Comparison of ENCODE assay signal across 8 cellular contexts in the genomic region with DNA sequence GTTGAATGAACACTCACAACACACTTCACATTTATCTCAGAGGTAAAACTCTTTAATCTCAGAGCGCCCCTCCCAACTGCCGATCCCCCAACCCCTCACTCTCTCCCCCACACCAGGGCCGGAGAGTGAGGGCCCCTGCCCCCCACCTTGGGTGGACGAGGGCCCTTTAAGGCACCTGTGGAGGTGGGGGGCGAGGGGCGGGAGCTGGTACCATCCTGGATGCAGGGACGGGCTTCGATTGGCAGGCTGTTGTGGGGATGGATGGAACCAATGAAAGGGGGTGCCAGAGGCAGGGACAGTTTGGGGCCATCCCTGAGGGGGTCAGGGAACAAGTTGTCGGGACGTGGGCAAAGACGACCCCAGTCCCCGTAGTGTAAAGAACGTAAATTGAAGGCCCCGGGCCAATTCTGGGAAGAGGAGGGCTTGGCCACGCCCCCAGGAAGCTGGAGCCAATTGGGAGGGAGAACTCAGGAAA. TPM values are rescaled to one million over a fixed set of nuclear protein-coding genes. Genes with fewer than 3 reads are reported as not detected.
DNase-seq lines count a peak whose midpoint lies in the region; ATAC-seq, FAIRE-seq and TF ChIP-seq lines count a peak whose summit lies in the region.

No MANE protein-coding gene starts in this region.

- FAIRE-seq in RCC 7860 (lab: Jason Lieb, UNC): no peak

- peak; percentile 5 for ATAC-seq in CD4-positive, alpha-beta T cell (ENCODE audit: poor library complexity)
- ATAC-seq in GM21737 (IDR thresholded peaks at IDR 0.05; ENCODE audit: unreplicated experiment) (peak; percentile 12), Panc1 (peak; percentile 22), Right ventricle myocardium superior (ENCODE audit: poor library complexity) (peak; percentile 15)

- no peak for TF ChIP-seq CTCF in CD4-positive, alpha-beta T cell (IDR thresholded peaks at IDR 0.05)
- TF ChIP-seq CTCF in Panc1 (IDR thresholded peaks at IDR 0.05) (no peak), spleen (IDR thresholded peaks at IDR 0.05 in 8 of 11, conservative IDR thresholded peaks at IDR 0.05 in 3 of 11) (no peak)

- peaks cover 18% of the 10 kb centered on the region for H3K4me1 ChIP-seq in Panc1 (ENCODE audit: control insufficient read depth, insufficient read depth, low read length)
- peaks cover 40 to 90% (median 62%) of the 10 kb centered on the region in 6 donors for H3K4me1 ChIP-seq in spleen

- WGBS in spleen, 5 donors: 3 to 4% (median 3%) methylated on average over 15 of the region's 15 CpGs

- no peak for DNase-seq in CD4-positive, alpha-beta T cell
- DNase-seq in Panc1 (ENCODE audit: low read depth, low spot score) (no peak), Right ventricle myocardium superior (no peak), spleen (no peak), RCC 7860 (ENCODE audit: low spot score) (no peak), GM03348 (ENCODE audit: low spot score) (no peak), ACHN (no peak)

- intact Hi-C loops in CD4-positive, alpha-beta T cell (cut with DNase I, micrococcal nuclease): loop anchor here in 1 of 2 experiments (2.0 kb wide), 2 partner anchors 18 to 52 kb away; a partner anchor contains a TSS
- intact Hi-C loops in Panc1 (cut with micrococcal nuclease; ENCODE audit: unreplicated experiment) (no loop called here), Right ventricle myocardium superior (cut with DNase I) (loop anchor here (10.0 kb wide), 1 partner anchor 194 kb away; a partner anchor contains a TSS), spleen (cut with DNase I; ENCODE audit: low total_unique reads) (no loop called here)

- H3K4me1 Mint-ChIP-seq in CD4-positive, alpha-beta T cell (ENCODE audit: low read depth): peaks cover 35% of the 10 kb centered on the region

- H3K9me3 Mint-ChIP-seq in CD4-positive, alpha-beta T cell: no peaks in the 10 kb centered on the region

- no peaks in the 10 kb centered on the region for H3K36me3 ChIP-seq in Panc1 (ENCODE audit: control insufficient read depth, insufficient read depth, low read length)
- peaks cover 0 to 46% (median 11%) of the 10 kb centered on the region in 6 donors for H3K36me3 ChIP-seq in spleen

- peak overlapping the region; percentile 34 to 55 for H3K4me3 ChIP-seq in Panc1 (ENCODE audit: low read depth in 2 of 2, low read length in 2 of 2)
- peak overlapping the region; percentile 6 to 93 (median 56) for H3K4me3 ChIP-seq in spleen

- no TSS peak for BruUV-seq in Panc1 (replicated peaks; lab: Mats Ljungman, UMichigan)

- H3K9me3 ChIP-seq in CD4-positive, alpha-beta T cell (ENCODE audit: control insufficient read depth, low read length): no peaks in the 10 kb centered on the region
- H3K9me3 ChIP-seq in Panc1 (ENCODE audit: control insufficient read depth, insufficient read depth, low read depth, low read length) (no peaks in the 10 kb centered on the region), spleen (no peaks in the 10 kb centered on the region)

- in situ Hi-C loops in Panc1 (cut with HindIII; ENCODE audit: low pct_unique_long_range_greater_than_20kb, low sequenced_read_pairs): no loop called here
- in situ Hi-C loops in ACHN (cut with HindIII; ENCODE audit: low pct_ligation_motif_present, low pct_unique_long_range_greater_than_20kb, low sequenced_read_pairs): no loop called here

- no peaks in the 10 kb centered on the region for H3K27me3 ChIP-seq in CD4-positive, alpha-beta T cell (ENCODE audit: control insufficient read depth, insufficient read depth, low read length)
- H3K27me3 ChIP-seq in Panc1 (ENCODE audit: control insufficient read depth, insufficient read depth, low read length) (no peaks in the 10 kb centered on the region), spleen (replicated peaks in 1 of 7) (no peaks in the 10 kb centered on the region)

- H3K27me3 Mint-ChIP-seq in CD4-positive, alpha-beta T cell: no peaks in the 10 kb centered on the region

- H3K36me3 Mint-ChIP-seq in CD4-positive, alpha-beta T cell (ENCODE audit: low read depth): peaks cover 30% of the 10 kb centered on the region

- H3K27ac ChIP-seq in CD4-positive, alpha-beta T cell (ENCODE audit: low read depth, low read length): peak overlapping the region; percentile 68
- H3K27ac ChIP-seq in Panc1 (ENCODE audit: low read length) (peak overlapping the region; percentile 68), spleen (peak overlapping the region; percentile 86 to 98 (median 95))

- CTCF ChIA-PET in CD4-positive, alpha-beta T cell (lab: Charles Lee): interaction anchor here (1.0 kb wide), 2 partner anchors 19 to 152 kb away, joined by 4 read pairs; a partner anchor contains a TSS
- CTCF ChIA-PET in Panc1 (lab: Charles Lee): interaction anchor here (0.5 kb wide), 1 partner anchor 341 kb away, joined by 3 read pairs; a partner anchor contains a TSS

- POLR2A ChIA-PET in CD4-positive, alpha-beta T cell (lab: Charles Lee): interaction anchor here (0.6 to 5.2 kb wide), 17 partner anchors 8 to 875 kb away, joined by 3 to 75 read pairs (median 5); a partner anchor contains a TSS
- POLR2A ChIA-PET in Panc1 (lab: Charles Lee): interaction anchor here (0.6 to 0.9 kb wide), 2 partner anchors 56 to 61 kb away, joined by 3 to 5 read pairs; a partner anchor contains a TSS

- TF ChIP-seq POLR2A in spleen (IDR thresholded peaks at IDR 0.05): peak in 1 of 3 donors; percentile 24

- H3K4me3 Mint-ChIP-seq in CD4-positive, alpha-beta T cell: peak overlapping the region; percentile 95

- no peak overlapping the region for H3K27ac Mint-ChIP-seq in CD4-positive, alpha-beta T cell

RNA-seq across cellular contexts. Expression of a gene that starts 1.7 kb away (rescaled TPM):
- 10 to 100 TPM; 96.1 to 98.1 TPM for total RNA-seq in CD4-positive, alpha-beta T cell
- total RNA-seq in Panc1 (2021; ENCODE audit: unreplicated experiment) (76.7 TPM), Right ventricle myocardium superior (36.3 TPM), spleen (100 to 1,000 TPM in 5 of 7 donors, 10 to 100 TPM in 2; 80.9 to 203 (median 111) TPM)
- polyA plus RNA-seq in Panc1 (2012; ENCODE audit: insufficient read length): 59.6 TPM
- polyA plus RNA-seq in spleen: 100 to 1,000 TPM in 1 of 3 donors, 10 to 100 TPM in 2; 36.6 to 135 (median 66.2) TPM

RNA-seq across cellular contexts. Expression of a gene that starts 8.1 kb away (rescaled TPM):
- total RNA-seq in CD4-positive, alpha-beta T cell: 10 to 100 TPM; 15.1 to 15.8 TPM
- 92.8 TPM for total RNA-seq in Panc1 (2021; ENCODE audit: unreplicated experiment)
- 112 TPM for polyA plus RNA-seq in Panc1 (2012; ENCODE audit: insufficient read length)
- total RNA-seq in Right ventricle myocardium superior: 35.0 TPM
- 10 to 100 TPM in 6 of 7 donors, 1 to 10 TPM in 1; 8.7 to 27.8 (median 20.1) TPM for total RNA-seq in spleen
- polyA plus RNA-seq in spleen: 10 to 100 TPM; 11.6 to 24.8 (median 13.9) TPM

RNA-seq across cellular contexts. Expression of a gene that starts 8.5 kb away (rescaled TPM):
- total RNA-seq in CD4-positive, alpha-beta T cell: 10 to 100 TPM; 35.5 to 35.8 TPM
- total RNA-seq in Panc1 (2021; ENCODE audit: unreplicated experiment) (43.2 TPM), Right ventricle myocardium superior (46.0 TPM), spleen (10 to 100 TPM; 26.8 to 53.5 (median 38.2) TPM)
- 68.0 TPM for polyA plus RNA-seq in Panc1 (2012; ENCODE audit: insufficient read length)
- 10 to 100 TPM; 20.8 to 39.8 (median 34.9) TPM for polyA plus RNA-seq in spleen

RNA-seq across cellular contexts. Expression of a gene that starts 18.1 kb away (rescaled TPM):
- 100 to 1,000 TPM; 127 to 134 TPM for total RNA-seq in CD4-positive, alpha-beta T cell
- total RNA-seq in Panc1 (2021; ENCODE audit: unreplicated experiment): 114 TPM
- polyA plus RNA-seq in Panc1 (2012; ENCODE audit: insufficient read length): 273 TPM
- total RNA-seq in Right ventricle myocardium superior: 120 TPM
- total RNA-seq in spleen: 100 to 1,000 TPM in 3 of 7 donors, 10 to 100 TPM in 4; 69.6 to 127 (median 98.4) TPM
- 100 to 1,000 TPM in 1 of 3 donors, 10 to 100 TPM in 2; 61.4 to 120 (median 70.9) TPM for polyA plus RNA-seq in spleen

RNA-seq across cellular contexts. Expression of a gene that starts 27.6 kb away (rescaled TPM):
- total RNA-seq in CD4-positive, alpha-beta T cell: 1 to 10 TPM; 4.7 to 5.4 TPM
- total RNA-seq in Panc1 (2021; ENCODE audit: unreplicated experiment) (1.5 TPM), Right ventricle myocardium superior (not detected), spleen (10 to 100 TPM in 1 of 7 donors, 1 to 10 TPM in 6; 1.1 to 20.2 (median 2.8) TPM)
- polyA plus RNA-seq in Panc1 (2012; ENCODE audit: insufficient read length): 2.1 TPM
- polyA plus RNA-seq in spleen: 1 to 10 TPM; 3.9 to 9.3 (median 6.4) TPM
